9 cellular contexts compared by ENCODE assay signal in the genomic region with DNA sequence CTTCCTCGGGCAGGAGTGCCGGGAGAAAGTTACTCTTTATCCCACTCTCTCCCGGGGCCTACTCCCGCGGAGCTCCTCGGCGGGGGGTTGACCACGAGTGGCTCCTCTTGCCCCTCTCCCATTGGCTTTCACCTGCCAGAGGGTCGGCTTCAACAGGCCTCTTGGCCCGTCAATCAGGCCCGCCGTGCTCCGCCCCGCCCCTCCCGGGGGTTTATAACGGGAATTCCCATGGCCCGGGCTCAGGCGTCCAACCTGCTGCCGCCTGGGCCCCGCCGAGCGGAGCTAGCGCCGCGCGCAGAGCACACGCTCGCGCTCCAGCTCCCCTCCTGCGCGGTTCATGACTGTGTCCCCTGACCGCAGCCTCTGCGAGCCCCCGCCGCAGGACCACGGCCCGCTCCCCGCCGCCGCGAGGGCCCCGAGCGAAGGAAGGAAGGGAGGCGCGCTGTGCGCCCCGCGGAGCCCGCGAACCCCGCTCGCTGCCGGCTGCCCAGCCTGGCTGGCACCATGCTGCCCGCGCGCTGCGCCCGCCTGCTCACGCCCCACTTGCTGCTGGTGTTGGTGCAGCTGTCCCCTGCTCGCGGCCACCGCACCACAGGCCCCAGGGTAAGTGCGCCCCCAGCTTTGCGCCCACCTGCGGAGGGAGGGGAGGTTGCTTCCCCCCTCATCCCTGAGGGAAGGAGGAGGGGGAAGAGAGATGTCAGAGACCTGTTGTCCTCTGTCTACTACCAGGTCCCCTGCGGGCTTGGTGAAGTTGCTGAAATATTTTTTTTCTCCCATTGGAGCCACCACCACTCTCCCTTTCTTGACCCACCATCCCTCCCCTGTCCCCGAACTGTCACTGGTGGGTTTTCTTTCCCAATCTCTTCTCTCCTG. TPM values are rescaled to one million over a fixed set of nuclear protein-coding genes. Genes with fewer than 3 reads are reported as not detected.
DNase-seq lines count a peak whose midpoint lies in the region; ATAC-seq and TF ChIP-seq lines count a peak whose summit lies in the region.
"Had no signal": no experiment of that assay in that cellular context is flagged by ENCODE, and none has a peak within 500 bp of the region (broad histone marks: within the 10 kb centered on the region; RNA-seq: fewer than 3 reads in every experiment).

A gene with protein sequence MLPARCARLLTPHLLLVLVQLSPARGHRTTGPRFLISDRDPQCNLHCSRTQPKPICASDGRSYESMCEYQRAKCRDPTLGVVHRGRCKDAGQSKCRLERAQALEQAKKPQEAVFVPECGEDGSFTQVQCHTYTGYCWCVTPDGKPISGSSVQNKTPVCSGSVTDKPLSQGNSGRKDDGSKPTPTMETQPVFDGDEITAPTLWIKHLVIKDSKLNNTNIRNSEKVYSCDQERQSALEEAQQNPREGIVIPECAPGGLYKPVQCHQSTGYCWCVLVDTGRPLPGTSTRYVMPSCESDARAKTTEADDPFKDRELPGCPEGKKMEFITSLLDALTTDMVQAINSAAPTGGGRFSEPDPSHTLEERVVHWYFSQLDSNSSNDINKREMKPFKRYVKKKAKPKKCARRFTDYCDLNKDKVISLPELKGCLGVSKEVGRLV (plus strand): TSS at position 242 of the 873 bp plus-strand sequence. CDS start 263 bp downstream, at position 505.

- H3K79me2 ChIP-seq in OCI-LY3 (ENCODE audit: low read length), result no peaks in the 10 kb centered on the region

- peak; percentile 53 for DNase-seq in activated naive CD4-positive, alpha-beta T cell treated with anti-CD3 and anti-CD28 coated beads for 36 hours
- DNase-seq in activated naive CD4-positive, alpha-beta T cell (lab: John Stamatoyannopoulos, UW), result no peak
- DNase-seq in endothelial cell (ENCODE audit: low spot score) (peak; percentile 75), type B pancreatic cell (ENCODE audit: extremely low spot score, unreplicated experiment) (peak; percentile 79)
- DNase-seq: DND-41 had no signal

- peak within 1 kb of the TSS; percentile 44; the same call in 1 of the 2 replicates for H3K9ac ChIP-seq in OCI-LY3 (ENCODE audit: low read length)

- H3K9me3 Mint-ChIP-seq in activated naive CD4-positive, alpha-beta T cell treated with anti-CD3 and anti-CD28 coated beads for 36 hours, result no peaks in the 10 kb centered on the region
- H3K9me3 Mint-ChIP-seq in endothelial cell (ENCODE audit: unreplicated experiment), result no peaks in the 10 kb centered on the region
- peaks cover 3% of the 10 kb centered on the region for H3K9me3 Mint-ChIP-seq in nephron
- no peaks in the 10 kb centered on the region for H3K9me3 Mint-ChIP-seq in type B pancreatic cell

- no peaks in the 10 kb centered on the region for H3K36me3 ChIP-seq in OCI-LY3 (replicated peaks; ENCODE audit: low read depth, low read length)

- no peaks in the 10 kb centered on the region for H3K4me1 Mint-ChIP-seq in activated naive CD4-positive, alpha-beta T cell treated with anti-CD3 and anti-CD28 coated beads for 36 hours (ENCODE audit: low read depth)
- peaks cover 3% of the 10 kb centered on the region for H3K4me1 Mint-ChIP-seq in endothelial cell (ENCODE audit: unreplicated experiment)
- peaks cover 40% of the 10 kb centered on the region for H3K4me1 Mint-ChIP-seq in nephron
- peaks cover 35% of the 10 kb centered on the region for H3K4me1 Mint-ChIP-seq in type B pancreatic cell (ENCODE audit: unreplicated experiment)

- H3K27ac ChIP-seq in OCI-LY3 (ENCODE audit: low read length), result no peak within 1 kb of the TSS

- CTCF ChIA-PET in activated naive CD4-positive, alpha-beta T cell treated with anti-CD3 and anti-CD28 coated beads for 36 hours (lab: Charles Lee), result interaction anchor here (0.7 to 2.7 kb wide), 3 partner anchors 42 to 149 kb away, joined by 3 to 9 read pairs (median 6); no protein-coding TSS in a partner anchor

- TF ChIP-seq CTCF in OCI-LY3 (IDR thresholded peaks at IDR 0.05; ENCODE audit: low read depth, low read length) (no peak), endothelial cell (IDR thresholded peaks at IDR 0.05; ENCODE audit: unreplicated experiment) (no peak), nephron (IDR thresholded peaks at IDR 0.05; ENCODE audit: unreplicated experiment in 3 of 3) (no peak), type B pancreatic cell (conservative IDR thresholded peaks at IDR 0.05) (no peak)

- no peaks in the 10 kb centered on the region for H3K9me3 ChIP-seq in OCI-LY3 (ENCODE audit: insufficient read depth, low read length)

- no peaks in the 10 kb centered on the region for H3K4me1 ChIP-seq in OCI-LY3 (ENCODE audit: low read length)

- peak within 1 kb of the TSS; percentile 56 for H3K4me2 ChIP-seq in OCI-LY3 (ENCODE audit: low read length)

- no peak within 1 kb of the TSS for H2AFZ ChIP-seq in OCI-LY3 (ENCODE audit: low read depth, low read length)

- peak within 1 kb of the TSS; percentile 75 for H3K4me3 ChIP-seq in OCI-LY3 (ENCODE audit: low read length)

- ATAC-seq in GM18511 (IDR thresholded peaks at IDR 0.05; ENCODE audit: unreplicated experiment) (no peak), HG02870 (IDR thresholded peaks at IDR 0.05; ENCODE audit: unreplicated experiment) (no peak)

- intact Hi-C loops in activated naive CD4-positive, alpha-beta T cell treated with anti-CD3 and anti-CD28 coated beads for 36 hours (cut with micrococcal nuclease), result loop anchor here (5.0 kb wide), 1 partner anchor 148 kb away; no protein-coding TSS in a partner anchor

- H4K20me1 ChIP-seq in OCI-LY3 (ENCODE audit: insufficient read depth, low read length), result no peaks in the 10 kb centered on the region

- peaks cover 51% of the 10 kb centered on the region for H3K27me3 Mint-ChIP-seq in activated naive CD4-positive, alpha-beta T cell treated with anti-CD3 and anti-CD28 coated beads for 36 hours (ENCODE audit: low read depth)
- H3K27me3 Mint-ChIP-seq in endothelial cell (ENCODE audit: unreplicated experiment), result peaks cover 14% of the 10 kb centered on the region
- H3K27me3 Mint-ChIP-seq in nephron (ENCODE audit: low read depth), result peaks cover 57% of the 10 kb centered on the region
- H3K27me3 Mint-ChIP-seq in type B pancreatic cell, result peaks cover 56% of the 10 kb centered on the region

- H3K27me3 ChIP-seq in OCI-LY3 (ENCODE audit: low read depth, low read length), result peaks cover 9% of the 10 kb centered on the region

- no peaks in the 10 kb centered on the region for H3K36me3 Mint-ChIP-seq in activated naive CD4-positive, alpha-beta T cell treated with anti-CD3 and anti-CD28 coated beads for 36 hours (ENCODE audit: low read depth)
- H3K36me3 Mint-ChIP-seq in endothelial cell (ENCODE audit: low read depth, unreplicated experiment), result no peaks in the 10 kb centered on the region
- no peaks in the 10 kb centered on the region for H3K36me3 Mint-ChIP-seq in nephron (ENCODE audit: low read depth)
- no peaks in the 10 kb centered on the region for H3K36me3 Mint-ChIP-seq in type B pancreatic cell

- no peak within 1 kb of the TSS for H3K27ac Mint-ChIP-seq in activated naive CD4-positive, alpha-beta T cell treated with anti-CD3 and anti-CD28 coated beads for 36 hours
- H3K27ac Mint-ChIP-seq in endothelial cell (ENCODE audit: unreplicated experiment) (no peak within 1 kb of the TSS), nephron (no peak within 1 kb of the TSS), type B pancreatic cell (no peak within 1 kb of the TSS)

- H3K4me3 Mint-ChIP-seq in activated naive CD4-positive, alpha-beta T cell treated with anti-CD3 and anti-CD28 coated beads for 36 hours, result peak within 1 kb of the TSS; percentile 34
- H3K4me3 Mint-ChIP-seq in endothelial cell (ENCODE audit: unreplicated experiment) (peak within 1 kb of the TSS; percentile 72), nephron (peak within 1 kb of the TSS; percentile 77 to 84 (median 83)), type B pancreatic cell (peak within 1 kb of the TSS; percentile 89)

RNA-seq across cellular contexts. Expression of the gene that starts here (rescaled TPM):
- not detected for total RNA-seq in activated naive CD4-positive, alpha-beta T cell treated with anti-CD3 and anti-CD28 coated beads for 36 hours
- 0.38 TPM for total RNA-seq in endothelial cell (ENCODE audit: unreplicated experiment)
- total RNA-seq in type B pancreatic cell (ENCODE audit: low replicate concordance), result 7.2 and 20.7 TPM in 2 replicates

Comparison
In these comparisons a context has a peak if more than half of its experiments do, and no peak if none do; other contexts are left out.
1. Peak in DNase-seq in activated naive CD4-positive, alpha-beta T cell treated with anti-CD3 and anti-CD28 coated beads for 36 hours; RNA of the gene not detected or under 1 TPM.
2. Peak in DNase-seq in endothelial cell; RNA of the gene not detected or under 1 TPM.
3. H3K4me3 Mint-ChIP-seq: peak in every context shown above with its lines; median percentile 89 in type B pancreatic cell; 83 in nephron; 72 in endothelial cell; 34 in activated naive CD4-positive, alpha-beta T cell treated with anti-CD3 and anti-CD28 coated beads for 36 hours.